ENCODE assay signal across 18 cellular contexts in genomic region chr9:133107245-133107722, GRCh38. TPM values are rescaled to one million over a fixed set of nuclear protein-coding genes. Genes with fewer than 3 reads are reported as not detected.
DNase-seq lines count a peak whose midpoint lies in the region; ATAC-seq and TF ChIP-seq lines count a peak whose summit lies in the region.
"Had no signal": no experiment of that assay in that cellular context is flagged by ENCODE, and none has a peak within 500 bp of the region (broad histone marks: within the 10 kb centered on the region; RNA-seq: fewer than 3 reads in every experiment).

No MANE protein-coding gene starts in this region.

- H3K4me1 ChIP-seq in lower lobe of right lung (peaks cover 5% of the 10 kb centered on the region), gastrocnemius medialis (peaks cover 7 to 12% of the 10 kb centered on the region in 2 donors), breast epithelium (no peaks in the 10 kb centered on the region)

- peaks cover 13% of the 10 kb centered on the region for H3K4me1 Mint-ChIP-seq in T-helper 17 cell

- intact Hi-C loops in lower lobe of right lung (cut with DNase I) = no loop called here
- intact Hi-C loops in gastrocnemius medialis (cut with DNase I; ENCODE audit: low total_unique reads) = no loop called here
- intact Hi-C loops in breast epithelium (cut with DNase I; ENCODE audit: low total_unique reads) = no loop called here

- H3K27ac ChIP-seq in lower lobe of right lung (no peak overlapping the region), gastrocnemius medialis (no peak overlapping the region), breast epithelium (no peak overlapping the region)
- H3K27ac ChIP-seq: GM23248, HL-60 had no signal

- ATAC-seq in T-helper 17 cell (no peak), lower lobe of right lung (no peak), gastrocnemius medialis (no peak)
- ATAC-seq: K562 had no signal

- no peak for TF ChIP-seq POLR2A in gastrocnemius medialis (IDR thresholded peaks at IDR 0.05)
- no peak for TF ChIP-seq POLR2A in breast epithelium (IDR thresholded peaks at IDR 0.05)

- TF ChIP-seq CTCF in lower lobe of right lung (IDR thresholded peaks at IDR 0.05) = no peak
- TF ChIP-seq CTCF in gastrocnemius medialis (IDR thresholded peaks at IDR 0.05 in 4 of 5, conservative IDR thresholded peaks at IDR 0.05 in 1 of 5) = no peak
- TF ChIP-seq CTCF in breast epithelium (IDR thresholded peaks at IDR 0.05) = no peak

- no peaks in the 10 kb centered on the region for H3K27me3 Mint-ChIP-seq in T-helper 17 cell

- DNase-seq in H7 = peak; percentile 36
- DNase-seq in T-helper 17 cell = no peak
- DNase-seq in lower lobe of right lung = peak; percentile 43
- DNase-seq in gastrocnemius medialis = peak; percentile 1 to 8
- no peak for DNase-seq in NCI-H748 treated with DMSO at 0.1 percent for 48 hours (lab: John Stamatoyannopoulos, UW)
- no peak for DNase-seq in medulla oblongata (ENCODE audit: extremely low spot score)
- DNase-seq in breast epithelium (ENCODE audit: low spot score in 2 of 2) = no peak
- DNase-seq: GM23248; NCI-H1092 treated with DMSO at 0.1 percent for 48 hours; NCI-H1694; NCI-H2107; NCI-H345; NCI-H526 treated with DMSO at 0.1 percent for 48 hours; NK-92 treated with Interleukin-12 subunit alpha and Interleukin-12 subunit beta, amount 100 ng/mL, for 24 hours; OCI-M1; RPMI8226 had no signal

- peaks cover 9% of the 10 kb centered on the region for H3K36me3 Mint-ChIP-seq in T-helper 17 cell (ENCODE audit: low read depth)

- H3K4me3 ChIP-seq in H7 (ENCODE audit: insufficient read depth, low read depth, low read length) (no peak overlapping the region), lower lobe of right lung (no peak overlapping the region), gastrocnemius medialis (no peak overlapping the region), breast epithelium (no peak overlapping the region)
- H3K4me3 ChIP-seq: GM23248, K562 had no signal

- H3K9me3 ChIP-seq in T-helper 17 cell (ENCODE audit: control insufficient read depth, low read length, poor library complexity, severe bottlenecking) = no peaks in the 10 kb centered on the region
- H3K9me3 ChIP-seq in lower lobe of right lung = no peaks in the 10 kb centered on the region
- H3K9me3 ChIP-seq in gastrocnemius medialis = no peaks in the 10 kb centered on the region
- no peaks in the 10 kb centered on the region for H3K9me3 ChIP-seq in breast epithelium

- in situ Hi-C loops in gastrocnemius medialis (cut with MboI; ENCODE audit: low sequenced_read_pairs in 4 of 4) = loop anchor here in 3 of 4 donors (5.0 kb wide), 2 partner anchors 35 to 40 kb away; no protein-coding TSS in a partner anchor

- H3K36me3 ChIP-seq in H7 (replicated peaks; ENCODE audit: control insufficient read depth, insufficient read depth, low read length) (peaks cover 3% of the 10 kb centered on the region), lower lobe of right lung (peaks cover 96% of the 10 kb centered on the region), gastrocnemius medialis (peaks cover 0 to 86% of the 10 kb centered on the region in 2 donors), breast epithelium (peaks cover 19% of the 10 kb centered on the region)

- no peak overlapping the region for H3K4me3 Mint-ChIP-seq in T-helper 17 cell

- no peaks in the 10 kb centered on the region for H3K27me3 ChIP-seq in H7 (ENCODE audit: control insufficient read depth, insufficient read depth, low read length)
- no peaks in the 10 kb centered on the region for H3K27me3 ChIP-seq in lower lobe of right lung (ENCODE audit: low read depth)
- no peaks in the 10 kb centered on the region for H3K27me3 ChIP-seq in gastrocnemius medialis
- H3K27me3 ChIP-seq in breast epithelium = no peaks in the 10 kb centered on the region

- H3K27ac Mint-ChIP-seq in T-helper 17 cell = peak overlapping the region; percentile 79

RNA-seq across cellular contexts. Expression of gene RALGDS, which starts 13.8 kb away (rescaled TPM):
- 24.4 and 24.6 TPM in 2 replicates for total RNA-seq in H7 (2014; rRNA removed; shearing (Covaris generic))
- total RNA-seq in T-helper 17 cell (100 to 1,000 TPM; 150 to 236 TPM), lower lobe of right lung (71.1 TPM), gastrocnemius medialis (10 to 100 TPM; 21.1 to 47.0 (median 36.9) TPM), breast epithelium (10 to 100 TPM; 52.0 to 94.1 (median 79.3) TPM)

RNA-seq across cellular contexts. Expression of gene CEL, which starts 45.5 kb away (rescaled TPM):
- 0.87 and 1.7 TPM in 2 replicates for total RNA-seq in H7 (2014; rRNA removed; shearing (Covaris generic))
- total RNA-seq in T-helper 17 cell = under 1 TPM in 1 of 2 donors, not detected in 1; 0.42 TPM
- total RNA-seq in lower lobe of right lung = 1.4 TPM
- total RNA-seq in gastrocnemius medialis = 1 to 10 TPM in 1 of 4 donors, under 1 TPM in 1, not detected in 2; 0.13 to 1.8 TPM
- total RNA-seq in breast epithelium = under 1 TPM; 0.29 to 0.98 (median 0.32) TPM

RNA-seq across cellular contexts. Expression of gene GBGT1, which starts 56.4 kb away (rescaled TPM):
- total RNA-seq in H7 (2014; rRNA removed; shearing (Covaris generic)) = 6.8 and 7.5 TPM in 2 replicates
- total RNA-seq in T-helper 17 cell = 1 to 10 TPM; 2.2 to 2.3 TPM
- total RNA-seq in lower lobe of right lung = 38.5 TPM
- 10 to 100 TPM in 1 of 4 donors, 1 to 10 TPM in 2, under 1 TPM in 1; 0.15 to 10.3 (median 5.6) TPM for total RNA-seq in gastrocnemius medialis
- total RNA-seq in breast epithelium = 10 to 100 TPM; 14.8 to 21.3 (median 15.0) TPM

Comparison
In these comparisons a context has a peak if more than half of its experiments do, and no peak if none do; other contexts are left out.
1. DNase-seq: peak in H7 (single experiment), lower lobe of right lung (single experiment) and gastrocnemius medialis (2 of 2); none in T-helper 17 cell (0 of 3), NCI-H748 treated with DMSO at 0.1 percent for 48 hours (single experiment), medulla oblongata (single experiment) and breast epithelium (0 of 2).